ENCODE assay signal across 1 cellular context in the genomic region with DNA sequence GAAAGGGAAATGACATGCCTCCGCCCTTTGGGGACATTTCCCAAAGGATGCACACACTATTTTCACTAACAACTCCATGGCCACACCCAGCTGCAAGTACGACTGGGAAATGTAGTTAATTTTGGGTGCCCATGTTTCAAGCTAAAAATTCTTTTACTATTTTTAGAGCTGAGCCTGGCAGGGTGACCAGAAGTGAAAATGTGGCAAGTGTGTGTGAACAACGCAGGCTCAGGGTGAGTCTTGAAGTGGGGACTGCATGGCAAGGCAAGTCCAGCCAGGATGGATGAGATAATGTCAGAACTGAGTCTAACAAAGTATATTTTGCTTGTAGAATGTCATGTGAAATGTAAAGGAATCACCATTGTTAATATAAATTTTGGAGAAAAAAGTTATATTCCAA.
TF ChIP-seq lines count a peak whose summit lies in the region.

No MANE protein-coding gene starts in this region.

TF ChIP-seq in GM23338, 12 proteins besides CTCF, POLR2A, EP300 and RAD21 (continued from another document):
- TF ChIP-seq, protein P1, sequence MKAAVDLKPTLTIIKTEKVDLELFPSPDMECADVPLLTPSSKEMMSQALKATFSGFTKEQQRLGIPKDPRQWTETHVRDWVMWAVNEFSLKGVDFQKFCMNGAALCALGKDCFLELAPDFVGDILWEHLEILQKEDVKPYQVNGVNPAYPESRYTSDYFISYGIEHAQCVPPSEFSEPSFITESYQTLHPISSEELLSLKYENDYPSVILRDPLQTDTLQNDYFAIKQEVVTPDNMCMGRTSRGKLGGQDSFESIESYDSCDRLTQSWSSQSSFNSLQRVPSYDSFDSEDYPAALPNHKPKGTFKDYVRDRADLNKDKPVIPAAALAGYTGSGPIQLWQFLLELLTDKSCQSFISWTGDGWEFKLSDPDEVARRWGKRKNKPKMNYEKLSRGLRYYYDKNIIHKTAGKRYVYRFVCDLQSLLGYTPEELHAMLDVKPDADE (IDR thresholded peaks at IDR 0.05), result no peak
- TF ChIP-seq, protein P2, sequence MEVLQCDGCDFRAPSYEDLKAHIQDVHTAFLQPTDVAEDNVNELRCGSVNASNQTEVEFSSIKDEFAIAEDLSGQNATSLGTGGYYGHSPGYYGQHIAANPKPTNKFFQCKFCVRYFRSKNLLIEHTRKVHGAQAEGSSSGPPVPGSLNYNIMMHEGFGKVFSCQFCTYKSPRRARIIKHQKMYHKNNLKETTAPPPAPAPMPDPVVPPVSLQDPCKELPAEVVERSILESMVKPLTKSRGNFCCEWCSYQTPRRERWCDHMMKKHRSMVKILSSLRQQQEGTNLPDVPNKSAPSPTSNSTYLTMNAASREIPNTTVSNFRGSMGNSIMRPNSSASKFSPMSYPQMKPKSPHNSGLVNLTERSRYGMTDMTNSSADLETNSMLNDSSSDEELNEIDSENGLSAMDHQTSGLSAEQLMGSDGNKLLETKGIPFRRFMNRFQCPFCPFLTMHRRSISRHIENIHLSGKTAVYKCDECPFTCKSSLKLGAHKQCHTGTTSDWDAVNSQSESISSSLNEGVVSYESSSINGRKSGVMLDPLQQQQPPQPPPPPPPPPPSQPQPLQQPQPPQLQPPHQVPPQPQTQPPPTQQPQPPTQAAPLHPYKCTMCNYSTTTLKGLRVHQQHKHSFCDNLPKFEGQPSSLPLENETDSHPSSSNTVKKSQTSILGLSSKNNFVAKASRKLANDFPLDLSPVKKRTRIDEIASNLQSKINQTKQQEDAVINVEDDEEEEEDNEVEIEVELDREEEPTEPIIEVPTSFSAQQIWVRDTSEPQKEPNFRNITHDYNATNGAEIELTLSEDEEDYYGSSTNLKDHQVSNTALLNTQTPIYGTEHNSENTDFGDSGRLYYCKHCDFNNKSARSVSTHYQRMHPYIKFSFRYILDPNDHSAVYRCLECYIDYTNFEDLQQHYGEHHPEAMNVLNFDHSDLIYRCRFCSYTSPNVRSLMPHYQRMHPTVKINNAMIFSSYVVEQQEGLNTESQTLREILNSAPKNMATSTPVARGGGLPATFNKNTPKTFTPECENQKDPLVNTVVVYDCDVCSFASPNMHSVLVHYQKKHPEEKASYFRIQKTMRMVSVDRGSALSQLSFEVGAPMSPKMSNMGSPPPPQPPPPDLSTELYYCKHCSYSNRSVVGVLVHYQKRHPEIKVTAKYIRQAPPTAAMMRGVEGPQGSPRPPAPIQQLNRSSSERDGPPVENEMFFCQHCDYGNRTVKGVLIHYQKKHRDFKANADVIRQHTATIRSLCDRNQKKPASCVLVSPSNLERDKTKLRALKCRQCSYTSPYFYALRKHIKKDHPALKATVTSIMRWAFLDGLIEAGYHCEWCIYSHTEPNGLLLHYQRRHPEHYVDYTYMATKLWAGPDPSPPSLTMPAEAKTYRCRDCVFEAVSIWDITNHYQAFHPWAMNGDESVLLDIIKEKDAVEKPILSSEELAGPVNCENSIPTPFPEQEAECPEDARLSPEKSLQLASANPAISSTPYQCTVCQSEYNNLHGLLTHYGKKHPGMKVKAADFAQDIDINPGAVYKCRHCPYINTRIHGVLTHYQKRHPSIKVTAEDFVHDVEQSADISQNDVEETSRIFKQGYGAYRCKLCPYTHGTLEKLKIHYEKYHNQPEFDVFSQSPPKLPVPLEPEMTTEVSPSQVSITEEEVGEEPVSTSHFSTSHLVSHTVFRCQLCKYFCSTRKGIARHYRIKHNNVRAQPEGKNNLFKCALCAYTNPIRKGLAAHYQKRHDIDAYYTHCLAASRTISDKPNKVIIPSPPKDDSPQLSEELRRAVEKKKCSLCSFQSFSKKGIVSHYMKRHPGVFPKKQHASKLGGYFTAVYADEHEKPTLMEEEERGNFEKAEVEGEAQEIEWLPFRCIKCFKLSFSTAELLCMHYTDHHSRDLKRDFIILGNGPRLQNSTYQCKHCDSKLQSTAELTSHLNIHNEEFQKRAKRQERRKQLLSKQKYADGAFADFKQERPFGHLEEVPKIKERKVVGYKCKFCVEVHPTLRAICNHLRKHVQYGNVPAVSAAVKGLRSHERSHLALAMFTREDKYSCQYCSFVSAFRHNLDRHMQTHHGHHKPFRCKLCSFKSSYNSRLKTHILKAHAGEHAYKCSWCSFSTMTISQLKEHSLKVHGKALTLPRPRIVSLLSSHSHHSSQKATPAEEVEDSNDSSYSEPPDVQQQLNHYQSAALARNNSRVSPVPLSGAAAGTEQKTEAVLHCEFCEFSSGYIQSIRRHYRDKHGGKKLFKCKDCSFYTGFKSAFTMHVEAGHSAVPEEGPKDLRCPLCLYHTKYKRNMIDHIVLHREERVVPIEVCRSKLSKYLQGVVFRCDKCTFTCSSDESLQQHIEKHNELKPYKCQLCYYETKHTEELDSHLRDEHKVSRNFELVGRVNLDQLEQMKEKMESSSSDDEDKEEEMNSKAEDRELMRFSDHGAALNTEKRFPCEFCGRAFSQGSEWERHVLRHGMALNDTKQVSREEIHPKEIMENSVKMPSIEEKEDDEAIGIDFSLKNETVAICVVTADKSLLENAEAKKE (CRISPR knock-in tag; IDR thresholded peaks at IDR 0.05), result no peak
- TF ChIP-seq EZH2phosphoT487 (IDR thresholded peaks at IDR 0.05; ENCODE audit: unreplicated experiment), result no peak
- TF ChIP-seq ZNF114 (CRISPR knock-in tag; IDR thresholded peaks at IDR 0.05), result no peak
TF ChIP-seq in GM23338: peak in this region for 0.
